Comparison of ENCODE assay signal across 22 cellular contexts in the genomic region with DNA sequence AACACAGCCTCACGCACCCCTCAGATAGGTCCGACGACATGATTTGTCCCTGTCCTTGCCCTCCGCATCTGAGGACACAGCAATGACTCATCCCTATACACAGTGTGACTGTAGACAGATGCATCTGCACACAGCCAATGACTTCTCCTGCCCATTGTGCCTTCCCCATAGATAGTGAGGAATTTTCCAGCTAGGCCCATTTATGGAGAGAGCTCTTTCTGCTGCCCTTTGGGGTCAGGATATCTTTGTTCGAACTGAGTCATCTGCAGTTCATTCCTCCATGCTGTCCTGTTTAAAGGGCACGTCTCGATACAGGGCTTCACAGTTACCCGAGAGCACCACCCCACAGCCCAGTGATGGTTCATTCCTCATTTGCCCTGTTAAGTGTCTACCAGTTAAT.
DNase-seq lines count a peak whose midpoint lies in the region; ATAC-seq and TF ChIP-seq lines count a peak whose summit lies in the region.
"Had no signal": no experiment of that assay in that cellular context is flagged by ENCODE, and none has a peak within 500 bp of the region (broad histone marks: within the 10 kb centered on the region; RNA-seq: fewer than 3 reads in every experiment).

No MANE protein-coding gene starts in this region.

- TF ChIP-seq EP300 in ovary (IDR thresholded peaks at IDR 0.05): no peak

- H3K4me2 ChIP-seq in fibroblast of lung (ENCODE audit: extremely low read depth, insufficient read depth, low read length): no peak overlapping the region

- H3K36me3 ChIP-seq in fibroblast of lung (ENCODE audit: control insufficient read depth, insufficient read depth, low read length) (no peaks in the 10 kb centered on the region), liver (ENCODE audit: control insufficient read depth in 4 of 4, insufficient read depth in 3 of 4, low read depth in 1 of 4, low read length in 3 of 4) (no peaks in the 10 kb centered on the region), skeletal muscle tissue (ENCODE audit: control insufficient read depth in 3 of 3, insufficient read depth in 3 of 3, low read length in 3 of 3) (no peaks in the 10 kb centered on the region), ovary (no peaks in the 10 kb centered on the region)

- H3K27ac ChIP-seq in fibroblast of lung (ENCODE audit: insufficient read depth, low read length): peak overlapping the region; percentile 15
- H3K27ac ChIP-seq in liver (ENCODE audit: low read depth in 1 of 2, low read length in 2 of 2): no peak overlapping the region
- peak overlapping the region; percentile 26 for H3K27ac ChIP-seq in skeletal muscle tissue (ENCODE audit: low read depth, low read length)
- H3K27ac ChIP-seq in ovary: no peak overlapping the region
- H3K27ac ChIP-seq: testis had no signal

- WGBS in liver: 85% methylated on average over 8 of the region's 8 CpGs
- 84 to 91% (median 86%) methylated on average over 8 of the region's 8 CpGs for WGBS in ovary, 3 donors

- H3K4me3 ChIP-seq in fibroblast of lung (replicated peaks in 1 of 4; ENCODE audit: control extremely low read depth in 1 of 4, insufficient read depth in 1 of 4, low read depth in 3 of 4, low read length in 4 of 4) (no peak overlapping the region), liver (ENCODE audit: low read depth in 1 of 3, low read length in 3 of 3) (no peak overlapping the region), skeletal muscle tissue (ENCODE audit: low read length in 3 of 3) (no peak overlapping the region), ovary (no peak overlapping the region)
- H3K4me3 ChIP-seq: testis had no signal

- peak; percentile 12 for DNase-seq in RKO (ENCODE audit: low spot score)
- DNase-seq in fibroblast of lung (ENCODE audit: low read depth in 2 of 2): peak; percentile 47 to 55
- no peak for DNase-seq in GOT3 (lab: John Stamatoyannopoulos, UW)
- DNase-seq in ovary: no peak
- DNase-seq: activated CD4-positive, alpha-beta T cell treated with anti-CD3 and anti-CD28 coated beads, Interleukin-2, amount 50 U/mL, for 1 hour; activated CD8-positive, alpha-beta memory T cell treated with anti-CD3 and anti-CD28 coated beads, Interleukin-2, amount 50 U/mL, for 4 hours; activated gamma-delta T cell treated with Interleukin-2 at 50 U/mL for 16 hours; anterior cingulate cortex; effector memory CD8-positive, alpha-beta T cell; head of caudate nucleus; Kasumi-1; mesendoderm; NCI-H1092 treated with DMSO at 0.1 percent for 48 hours; NCI-H2081 treated with DMSO at 0.1 percent for 48 hours; NCI-H510A treated with DMSO at 0.1 percent for 48 hours; SHP77 treated with DMSO at 0.1 percent for 48 hours; T-helper 1 cell; testis had no signal

- H3K4me1 ChIP-seq in fibroblast of lung (ENCODE audit: control insufficient read depth, extremely low read depth, insufficient read depth, low read length): peaks cover 4% of the 10 kb centered on the region
- H3K4me1 ChIP-seq in liver (ENCODE audit: control insufficient read depth in 4 of 4, insufficient read depth in 4 of 4, low read length in 3 of 4): no peaks in the 10 kb centered on the region
- peaks cover 21 to 45% (median 35%) of the 10 kb centered on the region in 3 donors for H3K4me1 ChIP-seq in skeletal muscle tissue (ENCODE audit: control insufficient read depth in 3 of 3, insufficient read depth in 3 of 3, low read length in 3 of 3)
- H3K4me1 ChIP-seq in ovary (ENCODE audit: insufficient read depth): peaks cover 1% of the 10 kb centered on the region
- H3K4me1 ChIP-seq: testis had no signal

- H3K9ac ChIP-seq in fibroblast of lung (ENCODE audit: insufficient read depth, low read length): no peak overlapping the region
- no peak overlapping the region for H3K9ac ChIP-seq in liver (ENCODE audit: low read depth in 1 of 2, low read length in 2 of 2)
- no peak overlapping the region for H3K9ac ChIP-seq in skeletal muscle tissue (ENCODE audit: low read depth in 1 of 3, low read length in 3 of 3)

- H4K20me1 ChIP-seq in fibroblast of lung (ENCODE audit: control insufficient read depth, extremely low read depth, insufficient read depth, low read length): no peaks in the 10 kb centered on the region

- no peak for TF ChIP-seq RAD21 in liver (IDR thresholded peaks at IDR 0.05)

- no peak overlapping the region for H2AFZ ChIP-seq in fibroblast of lung (ENCODE audit: low read length)

- no peak for ATAC-seq in GM18505 (IDR thresholded peaks at IDR 0.05; ENCODE audit: unreplicated experiment)
- ATAC-seq: effector memory CD8-positive, alpha-beta T cell; stimulated activated effector memory CD8-positive, alpha-beta T cell treated with anti-CD3 and anti-CD28 coated beads, Interleukin-12 subunit alpha, Interleukin-12 subunit beta, amount 100 ng/mL, for 72 hours had no signal

- intact Hi-C loops in ovary (cut with DNase I): no loop called here

- TF ChIP-seq CTCF in fibroblast of lung (conservative IDR thresholded peaks at IDR 0.05 in 1 of 2, IDR thresholded peaks at IDR 0.05 in 1 of 2; ENCODE audit: low read depth in 1 of 2, low read length in 2 of 2) (no peak), liver (IDR thresholded peaks at IDR 0.05; ENCODE audit: low read depth, low read length, missing input control) (no peak), ovary (IDR thresholded peaks at IDR 0.05) (no peak)

- H3K9me3 ChIP-seq in fibroblast of lung (ENCODE audit: control insufficient read depth, insufficient read depth, low read depth, low read length): no peaks in the 10 kb centered on the region
- no peaks in the 10 kb centered on the region for H3K9me3 ChIP-seq in liver (ENCODE audit: control insufficient read depth in 4 of 4, low read length in 3 of 4)
- no peaks in the 10 kb centered on the region for H3K9me3 ChIP-seq in skeletal muscle tissue (ENCODE audit: control insufficient read depth in 3 of 3, low read length in 3 of 3)
- no peaks in the 10 kb centered on the region for H3K9me3 ChIP-seq in ovary
- H3K9me3 ChIP-seq: testis had no signal

- TF ChIP-seq POLR2A in ovary (IDR thresholded peaks at IDR 0.05) (no peak), GM18505 (IDR thresholded peaks at IDR 0.05; ENCODE audit: borderline replicate concordance, extremely low read depth, insufficient read depth, insufficient read length) (no peak)

- no peaks in the 10 kb centered on the region for H3K79me2 ChIP-seq in fibroblast of lung (ENCODE audit: control insufficient read depth, insufficient read depth, low read length)

- H3K27me3 ChIP-seq in fibroblast of lung (ENCODE audit: control insufficient read depth, insufficient read depth, low read length): no peaks in the 10 kb centered on the region
- H3K27me3 ChIP-seq in liver (ENCODE audit: control insufficient read depth in 4 of 4, insufficient read depth in 4 of 4, low read length in 3 of 4): no peaks in the 10 kb centered on the region
- no peaks in the 10 kb centered on the region for H3K27me3 ChIP-seq in skeletal muscle tissue (ENCODE audit: control insufficient read depth in 3 of 3, insufficient read depth in 3 of 3, low read length in 3 of 3)
- H3K27me3 ChIP-seq in ovary: no peaks in the 10 kb centered on the region
- H3K27me3 ChIP-seq: testis had no signal

TF ChIP-seq in liver, 16 proteins besides CTCF, POLR2A, EP300 and RAD21 (continues in another document):
- TF ChIP-seq, protein P1, sequence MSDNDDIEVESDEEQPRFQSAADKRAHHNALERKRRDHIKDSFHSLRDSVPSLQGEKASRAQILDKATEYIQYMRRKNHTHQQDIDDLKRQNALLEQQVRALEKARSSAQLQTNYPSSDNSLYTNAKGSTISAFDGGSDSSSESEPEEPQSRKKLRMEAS (IDR thresholded peaks at IDR 0.05): no peak
- TF ChIP-seq TAF1 (conservative IDR thresholded peaks at IDR 0.05) (no peak), NR2F2 (IDR thresholded peaks at IDR 0.05) (peak; percentile 70), GABPA (IDR thresholded peaks at IDR 0.05 in 1 of 2, conservative IDR thresholded peaks at IDR 0.05 in 1 of 2) (no peak), YY1 (IDR thresholded peaks at IDR 0.05) (no peak), HNF4A (conservative IDR thresholded peaks at IDR 0.05) (no peak), RXRA (IDR thresholded peaks at IDR 0.05) (peak; percentile 25 to 38)
- TF ChIP-seq, protein P2, sequence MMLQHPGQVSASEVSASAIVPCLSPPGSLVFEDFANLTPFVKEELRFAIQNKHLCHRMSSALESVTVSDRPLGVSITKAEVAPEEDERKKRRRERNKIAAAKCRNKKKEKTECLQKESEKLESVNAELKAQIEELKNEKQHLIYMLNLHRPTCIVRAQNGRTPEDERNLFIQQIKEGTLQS (IDR thresholded peaks at IDR 0.05): no peak
- TF ChIP-seq, protein P3, sequence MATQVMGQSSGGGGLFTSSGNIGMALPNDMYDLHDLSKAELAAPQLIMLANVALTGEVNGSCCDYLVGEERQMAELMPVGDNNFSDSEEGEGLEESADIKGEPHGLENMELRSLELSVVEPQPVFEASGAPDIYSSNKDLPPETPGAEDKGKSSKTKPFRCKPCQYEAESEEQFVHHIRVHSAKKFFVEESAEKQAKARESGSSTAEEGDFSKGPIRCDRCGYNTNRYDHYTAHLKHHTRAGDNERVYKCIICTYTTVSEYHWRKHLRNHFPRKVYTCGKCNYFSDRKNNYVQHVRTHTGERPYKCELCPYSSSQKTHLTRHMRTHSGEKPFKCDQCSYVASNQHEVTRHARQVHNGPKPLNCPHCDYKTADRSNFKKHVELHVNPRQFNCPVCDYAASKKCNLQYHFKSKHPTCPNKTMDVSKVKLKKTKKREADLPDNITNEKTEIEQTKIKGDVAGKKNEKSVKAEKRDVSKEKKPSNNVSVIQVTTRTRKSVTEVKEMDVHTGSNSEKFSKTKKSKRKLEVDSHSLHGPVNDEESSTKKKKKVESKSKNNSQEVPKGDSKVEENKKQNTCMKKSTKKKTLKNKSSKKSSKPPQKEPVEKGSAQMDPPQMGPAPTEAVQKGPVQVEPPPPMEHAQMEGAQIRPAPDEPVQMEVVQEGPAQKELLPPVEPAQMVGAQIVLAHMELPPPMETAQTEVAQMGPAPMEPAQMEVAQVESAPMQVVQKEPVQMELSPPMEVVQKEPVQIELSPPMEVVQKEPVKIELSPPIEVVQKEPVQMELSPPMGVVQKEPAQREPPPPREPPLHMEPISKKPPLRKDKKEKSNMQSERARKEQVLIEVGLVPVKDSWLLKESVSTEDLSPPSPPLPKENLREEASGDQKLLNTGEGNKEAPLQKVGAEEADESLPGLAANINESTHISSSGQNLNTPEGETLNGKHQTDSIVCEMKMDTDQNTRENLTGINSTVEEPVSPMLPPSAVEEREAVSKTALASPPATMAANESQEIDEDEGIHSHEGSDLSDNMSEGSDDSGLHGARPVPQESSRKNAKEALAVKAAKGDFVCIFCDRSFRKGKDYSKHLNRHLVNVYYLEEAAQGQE (IDR thresholded peaks at IDR 0.05): no peak

Comparison
In these comparisons a context has a peak if more than half of its experiments do, and no peak if none do; other contexts are left out.
1. DNase-seq: peak in RKO (single experiment) and fibroblast of lung (2 of 2); none in GOT3 (single experiment) and ovary (0 of 5).
2. H3K27ac ChIP-seq: peak in fibroblast of lung (single experiment) and skeletal muscle tissue (single experiment); none in liver (0 of 2) and ovary (0 of 2).